ENCODE assay signal across 18 cellular contexts in genomic region chr7:149595078-149595477, GRCh38.
"Had no signal": no experiment of that assay in that cellular context is flagged by ENCODE, and none has a peak within 500 bp of the region (broad histone marks: within the 10 kb centered on the region; RNA-seq: fewer than 3 reads in every experiment).

No MANE protein-coding gene starts in this region.

- H3K27ac ChIP-seq: gastrocnemius medialis, lower lobe of right lung, neutrophil, prostate gland, sigmoid colon, testis, tibial artery had no signal

- FAIRE-seq: colon, keratinocyte had no signal

- ATAC-seq: gastrocnemius medialis; left ventricle myocardium superior; lower lobe of right lung; natural killer cell; right cardiac atrium; stimulated activated memory B cell treated with anti-CD40 and anti-IgM and Interleukin-4, amounts not matched to agents 10 μg/mL and 1 μg/mL and 100 μg/mL, for 72 hours had no signal

- H3K36me3 ChIP-seq: prostate gland had no signal

- H3K27me3 Mint-ChIP-seq: stimulated activated memory B cell treated with anti-CD40 and anti-IgM and Interleukin-4, amounts not matched to agents 10 μg/mL and 1 μg/mL and 100 μg/mL, for 72 hours; type B pancreatic cell had no signal

- DNase-seq: effector CD4-positive, alpha-beta T cell; gastrocnemius medialis; left ventricle myocardium superior; lower lobe of right lung; natural killer cell; right cardiac atrium; sigmoid colon; stimulated activated CD4-positive, alpha-beta T cell treated with anti-CD3 and anti-CD28 coated beads, Interleukin-2, amount 100 ng/mL, for 24 hours; stimulated activated CD4-positive, alpha-beta T cell treated with anti-CD3 and anti-CD28 coated beads, Interleukin-4, amount 100 ng/mL, for 24 hours; testis; tibial artery had no signal

- H3K27me3 ChIP-seq: dorsolateral prefrontal cortex, gastrocnemius medialis, neutrophil, sigmoid colon, testis, tibial artery had no signal

- H3K4me3 Mint-ChIP-seq: natural killer cell; stimulated activated memory B cell treated with anti-CD40 and anti-IgM and Interleukin-4, amounts not matched to agents 10 μg/mL and 1 μg/mL and 100 μg/mL, for 72 hours; type B pancreatic cell had no signal

- H3K4me3 ChIP-seq: dorsolateral prefrontal cortex, gastrocnemius medialis, lower lobe of right lung, prostate gland, sigmoid colon, testis, tibial artery had no signal

- H3K4me1 ChIP-seq: gastrocnemius medialis, lower lobe of right lung, prostate gland, sigmoid colon, testis, tibial artery had no signal

- H3K9me3 ChIP-seq: gastrocnemius medialis, lower lobe of right lung, neutrophil, prostate gland, sigmoid colon, testis, tibial artery had no signal

- H3K9me3 Mint-ChIP-seq: natural killer cell; stimulated activated memory B cell treated with anti-CD40 and anti-IgM and Interleukin-4, amounts not matched to agents 10 μg/mL and 1 μg/mL and 100 μg/mL, for 72 hours; type B pancreatic cell had no signal

- H3K27ac Mint-ChIP-seq: stimulated activated memory B cell treated with anti-CD40 and anti-IgM and Interleukin-4, amounts not matched to agents 10 μg/mL and 1 μg/mL and 100 μg/mL, for 72 hours; type B pancreatic cell had no signal
